8 cellular contexts compared by ENCODE assay signal in the genomic region with DNA sequence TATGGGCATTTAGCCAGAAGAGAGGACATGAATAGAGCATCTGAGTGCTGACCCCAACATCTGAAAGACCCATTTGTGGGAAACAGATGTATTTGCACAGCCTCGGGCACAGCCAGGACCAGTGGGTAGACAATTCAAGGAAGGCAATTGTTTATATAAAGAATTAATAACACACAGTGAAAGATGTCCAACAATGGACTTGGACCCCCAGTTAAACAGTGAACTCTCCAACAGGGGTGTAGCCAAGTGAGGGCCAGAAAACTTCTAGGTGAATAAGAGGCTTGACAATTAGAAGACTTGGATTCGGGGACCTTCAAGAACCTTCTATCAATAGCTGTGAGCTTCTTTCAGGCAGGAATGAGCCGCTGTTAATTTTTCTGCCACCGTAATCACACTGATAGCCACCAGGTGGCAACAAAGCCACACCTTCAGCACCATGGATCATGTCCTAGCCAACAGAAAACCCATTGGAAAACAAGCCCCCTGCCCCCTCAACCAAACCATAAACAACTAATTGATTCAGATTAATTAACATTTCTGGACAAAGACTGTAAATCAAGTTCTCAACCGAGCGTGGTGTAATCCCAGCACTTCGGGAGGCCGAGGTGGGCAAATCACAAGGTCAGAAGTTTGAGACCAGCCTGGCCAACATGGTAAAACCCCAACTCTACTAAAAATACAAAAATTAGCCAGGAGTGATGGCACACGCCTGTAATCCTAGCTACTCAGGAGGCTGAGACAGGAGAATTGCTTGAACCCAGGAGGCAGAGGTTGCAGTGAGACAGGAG. TPM values are rescaled to one million over a fixed set of nuclear protein-coding genes. Genes with fewer than 3 reads are reported as not detected.
DNase-seq lines count a peak whose midpoint lies in the region; ATAC-seq and TF ChIP-seq lines count a peak whose summit lies in the region.

No MANE protein-coding gene starts in this region.

- H3K36me3 ChIP-seq in DND-41 (ENCODE audit: insufficient read depth, low read length) (no peaks in the 10 kb centered on the region), RWPE2 (ENCODE audit: low read depth) (no peaks in the 10 kb centered on the region)

- H3K27me3 Mint-ChIP-seq in activated naive CD8-positive, alpha-beta T cell treated with anti-CD3 and anti-CD28 coated beads for 36 hours: peaks cover 68% of the 10 kb centered on the region

- H4K20me1 ChIP-seq in DND-41 (ENCODE audit: insufficient read depth, low read length): no peaks in the 10 kb centered on the region

- no peak overlapping the region for H3K4me3 ChIP-seq in DND-41 (ENCODE audit: low read depth in 1 of 2, low read length in 2 of 2)
- H3K4me3 ChIP-seq in RWPE2 (ENCODE audit: severe bottlenecking): no peak overlapping the region

- peak; percentile 60 for DNase-seq in DND-41
- peak; percentile 57 for DNase-seq in RWPE2 (ENCODE audit: low spot score)
- peak; percentile 26 for DNase-seq in activated naive CD8-positive, alpha-beta T cell treated with anti-CD3 and anti-CD28 coated beads for 36 hours
- DNase-seq in head of caudate nucleus: peak in 40 of 42 donors; percentile 12 to 79 (median 46)
- DNase-seq in renal cortical epithelial cell (ENCODE audit: low read depth): peak; percentile 40

- no peaks in the 10 kb centered on the region for H3K36me3 Mint-ChIP-seq in activated naive CD8-positive, alpha-beta T cell treated with anti-CD3 and anti-CD28 coated beads for 36 hours

- H3K4me2 ChIP-seq in DND-41 (ENCODE audit: insufficient read depth, low read length): no peak overlapping the region; the same call in 1 of the 2 replicates

- intact Hi-C loops in head of caudate nucleus (cut with DNase I): loop anchor here (10.0 kb wide), 1 partner anchor 636 kb away; no protein-coding TSS in a partner anchor

- H3K4me1 ChIP-seq in DND-41 (ENCODE audit: insufficient read depth, low read length) (no peaks in the 10 kb centered on the region), RWPE2 (ENCODE audit: insufficient read depth, poor library complexity, severe bottlenecking) (no peaks in the 10 kb centered on the region)

- no peak for TF ChIP-seq EP300 in Ishikawa (IDR thresholded peaks at IDR 0.05; ENCODE audit: borderline replicate concordance)

- H3K4me1 Mint-ChIP-seq in activated naive CD8-positive, alpha-beta T cell treated with anti-CD3 and anti-CD28 coated beads for 36 hours: no peaks in the 10 kb centered on the region

- H3K27me3 ChIP-seq in DND-41 (ENCODE audit: insufficient read depth, low read length, poor library complexity): peaks cover 15% of the 10 kb centered on the region
- H3K27me3 ChIP-seq in RWPE2 (ENCODE audit: insufficient read depth, poor library complexity, severe bottlenecking): no peaks in the 10 kb centered on the region

- peak; percentile 90 for TF ChIP-seq CTCF in DND-41 (IDR thresholded peaks at IDR 0.05; ENCODE audit: borderline replicate concordance, extremely low read depth, low read length, poor library complexity, severe bottlenecking)
- peak; percentile 100 for TF ChIP-seq CTCF in RWPE2 (IDR thresholded peaks at IDR 0.05; ENCODE audit: poor library complexity, severe bottlenecking)

- H2AFZ ChIP-seq in DND-41 (ENCODE audit: low read depth, low read length): no peak overlapping the region

- H3K79me2 ChIP-seq in DND-41 (ENCODE audit: insufficient read depth, low read length): no peaks in the 10 kb centered on the region

- H3K9me3 Mint-ChIP-seq in activated naive CD8-positive, alpha-beta T cell treated with anti-CD3 and anti-CD28 coated beads for 36 hours: no peaks in the 10 kb centered on the region

- peak; percentile 81 for TF ChIP-seq RAD21 in Ishikawa (IDR thresholded peaks at IDR 0.05; ENCODE audit: low read depth)

- H3K27ac ChIP-seq in DND-41 (ENCODE audit: low read length) (no peak overlapping the region), RWPE2 (ENCODE audit: poor library complexity, severe bottlenecking) (no peak overlapping the region)

- no peak overlapping the region for H3K9ac ChIP-seq in DND-41 (ENCODE audit: low read depth, low read length)

- no peak overlapping the region for H3K4me3 Mint-ChIP-seq in activated naive CD8-positive, alpha-beta T cell treated with anti-CD3 and anti-CD28 coated beads for 36 hours

- peak; percentile 87 for ATAC-seq in DND-41 (ENCODE audit: insufficient read depth, low read depth)
- peak; percentile 74 for ATAC-seq in RWPE2 (ENCODE audit: low read depth)
- ATAC-seq in GM19452 (IDR thresholded peaks at IDR 0.05; ENCODE audit: unreplicated experiment): no peak
- ATAC-seq in HG03520 (IDR thresholded peaks at IDR 0.05; ENCODE audit: unreplicated experiment): no peak

- H3K27ac Mint-ChIP-seq in activated naive CD8-positive, alpha-beta T cell treated with anti-CD3 and anti-CD28 coated beads for 36 hours: no peak overlapping the region

- H3K9me3 ChIP-seq in DND-41 (ENCODE audit: insufficient read depth, low read length, severe bottlenecking) (no peaks in the 10 kb centered on the region), RWPE2 (ENCODE audit: severe bottlenecking) (no peaks in the 10 kb centered on the region)

TF ChIP-seq in Ishikawa, 13 proteins besides CTCF, POLR2A, EP300 and RAD21:
- TF ChIP-seq, protein P1, sequence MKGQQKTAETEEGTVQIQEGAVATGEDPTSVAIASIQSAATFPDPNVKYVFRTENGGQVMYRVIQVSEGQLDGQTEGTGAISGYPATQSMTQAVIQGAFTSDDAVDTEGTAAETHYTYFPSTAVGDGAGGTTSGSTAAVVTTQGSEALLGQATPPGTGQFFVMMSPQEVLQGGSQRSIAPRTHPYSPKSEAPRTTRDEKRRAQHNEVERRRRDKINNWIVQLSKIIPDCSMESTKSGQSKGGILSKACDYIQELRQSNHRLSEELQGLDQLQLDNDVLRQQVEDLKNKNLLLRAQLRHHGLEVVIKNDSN (IDR thresholded peaks at IDR 0.05): no peak
- TF ChIP-seq TCF12 (IDR thresholded peaks at IDR 0.05; ENCODE audit: low read depth) (no peak), TEAD4 (IDR thresholded peaks at IDR 0.05) (no peak), TAF1 (IDR thresholded peaks at IDR 0.05; ENCODE audit: low read depth) (no peak), ZBTB7A (IDR thresholded peaks at IDR 0.05; ENCODE audit: low read depth) (no peak), YY1 (IDR thresholded peaks at IDR 0.05; ENCODE audit: low read depth) (no peak), CEBPB (IDR thresholded peaks at IDR 0.05) (no peak), EGR1 (IDR thresholded peaks at IDR 0.05) (no peak), FOXM1 (IDR thresholded peaks at IDR 0.05; ENCODE audit: borderline replicate concordance, low read depth) (no peak), CREB1 (IDR thresholded peaks at IDR 0.05; ENCODE audit: low read depth) (no peak), NFIC (IDR thresholded peaks at IDR 0.05) (no peak)
- TF ChIP-seq, protein P2, sequence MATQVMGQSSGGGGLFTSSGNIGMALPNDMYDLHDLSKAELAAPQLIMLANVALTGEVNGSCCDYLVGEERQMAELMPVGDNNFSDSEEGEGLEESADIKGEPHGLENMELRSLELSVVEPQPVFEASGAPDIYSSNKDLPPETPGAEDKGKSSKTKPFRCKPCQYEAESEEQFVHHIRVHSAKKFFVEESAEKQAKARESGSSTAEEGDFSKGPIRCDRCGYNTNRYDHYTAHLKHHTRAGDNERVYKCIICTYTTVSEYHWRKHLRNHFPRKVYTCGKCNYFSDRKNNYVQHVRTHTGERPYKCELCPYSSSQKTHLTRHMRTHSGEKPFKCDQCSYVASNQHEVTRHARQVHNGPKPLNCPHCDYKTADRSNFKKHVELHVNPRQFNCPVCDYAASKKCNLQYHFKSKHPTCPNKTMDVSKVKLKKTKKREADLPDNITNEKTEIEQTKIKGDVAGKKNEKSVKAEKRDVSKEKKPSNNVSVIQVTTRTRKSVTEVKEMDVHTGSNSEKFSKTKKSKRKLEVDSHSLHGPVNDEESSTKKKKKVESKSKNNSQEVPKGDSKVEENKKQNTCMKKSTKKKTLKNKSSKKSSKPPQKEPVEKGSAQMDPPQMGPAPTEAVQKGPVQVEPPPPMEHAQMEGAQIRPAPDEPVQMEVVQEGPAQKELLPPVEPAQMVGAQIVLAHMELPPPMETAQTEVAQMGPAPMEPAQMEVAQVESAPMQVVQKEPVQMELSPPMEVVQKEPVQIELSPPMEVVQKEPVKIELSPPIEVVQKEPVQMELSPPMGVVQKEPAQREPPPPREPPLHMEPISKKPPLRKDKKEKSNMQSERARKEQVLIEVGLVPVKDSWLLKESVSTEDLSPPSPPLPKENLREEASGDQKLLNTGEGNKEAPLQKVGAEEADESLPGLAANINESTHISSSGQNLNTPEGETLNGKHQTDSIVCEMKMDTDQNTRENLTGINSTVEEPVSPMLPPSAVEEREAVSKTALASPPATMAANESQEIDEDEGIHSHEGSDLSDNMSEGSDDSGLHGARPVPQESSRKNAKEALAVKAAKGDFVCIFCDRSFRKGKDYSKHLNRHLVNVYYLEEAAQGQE (IDR thresholded peaks at IDR 0.05; ENCODE audit: low read depth): no peak
- TF ChIP-seq, protein P3, sequence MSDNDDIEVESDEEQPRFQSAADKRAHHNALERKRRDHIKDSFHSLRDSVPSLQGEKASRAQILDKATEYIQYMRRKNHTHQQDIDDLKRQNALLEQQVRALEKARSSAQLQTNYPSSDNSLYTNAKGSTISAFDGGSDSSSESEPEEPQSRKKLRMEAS (IDR thresholded peaks at IDR 0.05): no peak

RNA-seq across cellular contexts. Expression of a gene that starts 8.8 kb away (rescaled TPM):
- 100 to 1,000 TPM; 224 to 225 TPM for total RNA-seq in activated naive CD8-positive, alpha-beta T cell treated with anti-CD3 and anti-CD28 coated beads for 36 hours
- 59.6 and 79.9 TPM in 2 replicates for total RNA-seq in renal cortical epithelial cell

RNA-seq across cellular contexts. Expression of a gene that starts 58.6 kb away (rescaled TPM):
- total RNA-seq in activated naive CD8-positive, alpha-beta T cell treated with anti-CD3 and anti-CD28 coated beads for 36 hours: 1 to 10 TPM; 4.3 to 4.8 TPM
- 3.3 and 10.9 TPM in 2 replicates for total RNA-seq in renal cortical epithelial cell

Comparison
In these comparisons a context has a peak if more than half of its experiments do, and no peak if none do; other contexts are left out.
1. ATAC-seq: peak in DND-41 (single experiment) and RWPE2 (single experiment); none in GM19452 (single experiment) and HG03520 (single experiment).
2. Peak in every context shown above with its lines, with median percentiles within 50 percentile points of each other: DNase-seq.